ENCODE assay signal across 23 cellular contexts in the genomic region with DNA sequence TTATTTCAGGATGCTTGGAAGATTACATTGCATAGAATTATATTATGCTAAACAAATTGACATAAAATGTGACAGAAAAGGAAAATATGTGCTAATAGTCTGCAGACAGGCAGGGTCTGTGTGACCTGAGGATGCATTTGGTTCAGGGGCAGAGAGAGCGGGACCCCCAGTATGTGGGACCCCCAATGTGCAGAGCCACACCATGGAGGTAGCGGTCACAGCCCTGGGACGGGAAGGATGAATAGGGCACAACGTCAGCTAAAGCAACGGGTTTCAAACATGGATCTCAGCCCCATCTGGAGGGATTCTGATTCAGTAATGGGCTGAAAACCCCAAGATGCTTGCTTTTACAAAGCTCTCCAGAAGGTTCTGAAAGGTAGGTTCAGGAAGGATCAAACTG.
"Had no signal": no experiment of that assay in that cellular context is flagged by ENCODE, and none has a peak within 500 bp of the region (broad histone marks: within the 10 kb centered on the region; RNA-seq: fewer than 3 reads in every experiment).

No MANE protein-coding gene starts in this region.

- H3K4me1 ChIP-seq: colonic mucosa, esophagus muscularis mucosa, esophagus squamous epithelium, foreskin keratinocyte, gastrocnemius medialis, gastroesophageal sphincter, heart left ventricle, heart right ventricle had no signal

- H3K4me3 ChIP-seq: colonic mucosa, coronary artery, dorsolateral prefrontal cortex, esophagus muscularis mucosa, esophagus squamous epithelium, gastrocnemius medialis, gastroesophageal sphincter, heart left ventricle, heart right ventricle had no signal

- H3K27me3 ChIP-seq: colonic mucosa, esophagus squamous epithelium, foreskin keratinocyte, gastrocnemius medialis, heart left ventricle, heart right ventricle had no signal

- H3K36me3 ChIP-seq: colonic mucosa, esophagus muscularis mucosa, esophagus squamous epithelium, gastrocnemius medialis, gastroesophageal sphincter, heart left ventricle, heart right ventricle had no signal

- H3K9me3 ChIP-seq: colonic mucosa, esophagus muscularis mucosa, esophagus squamous epithelium, gastrocnemius medialis, gastroesophageal sphincter, heart left ventricle, heart right ventricle had no signal

- DNase-seq: colonic mucosa; cortex of kidney; dermis blood vessel endothelial cell; dorsolateral prefrontal cortex; effector CD4-positive, alpha-beta T cell; effector CD8-positive, alpha-beta T cell; effector memory CD4-positive, alpha-beta T cell; effector memory CD8-positive, alpha-beta T cell; endodermal cell; erythroblast; esophagus squamous epithelium; foreskin fibroblast; foreskin keratinocyte; foreskin melanocyte; gastrocnemius medialis; glutamatergic neuron; head of caudate nucleus; heart left ventricle; heart right ventricle had no signal

- H3K27ac ChIP-seq: colonic mucosa, coronary artery, dorsolateral prefrontal cortex, epithelial cell of prostate, esophagus muscularis mucosa, esophagus squamous epithelium, foreskin keratinocyte, gastrocnemius medialis, gastroesophageal sphincter, heart left ventricle, heart right ventricle had no signal
